Comparison of ENCODE assay signal across 20 cellular contexts in genomic region chr1:240980342-240980741, GRCh38.
"Had no signal": no experiment of that assay in that cellular context is flagged by ENCODE, and none has a peak within 500 bp of the region (broad histone marks: within the 10 kb centered on the region; RNA-seq: fewer than 3 reads in every experiment).

No MANE protein-coding gene starts in this region.

- H3K27ac ChIP-seq: dorsolateral prefrontal cortex, lower lobe of right lung, prostate gland, right atrium auricular region, thoracic aorta, tibial nerve, upper lobe of left lung had no signal

- ATAC-seq: left ventricle myocardium superior; lower lobe of right lung; naive thymus-derived CD8-positive, alpha-beta T cell; sciatic nerve had no signal

- H3K4me1 ChIP-seq: lower lobe of right lung, prostate gland, right atrium auricular region, tibial nerve, upper lobe of left lung had no signal

- H3K9me3 ChIP-seq: lower lobe of right lung, prostate gland, right atrium auricular region, thoracic aorta, tibial nerve, upper lobe of left lung had no signal

- H3K4me2 ChIP-seq: smooth muscle cell had no signal

- H3K4me3 ChIP-seq: dorsolateral prefrontal cortex, lower lobe of right lung, prostate gland, right atrium auricular region, smooth muscle cell, thoracic aorta, tibial nerve, upper lobe of left lung had no signal

- H3K27me3 ChIP-seq: dorsolateral prefrontal cortex, right atrium auricular region, tibial nerve, upper lobe of left lung had no signal

- H3K9me3 Mint-ChIP-seq: nephron progenitor cell had no signal

- H3K36me3 ChIP-seq: lower lobe of right lung, prostate gland, right atrium auricular region, thoracic aorta, tibial nerve, upper lobe of left lung had no signal

- H3K27ac Mint-ChIP-seq: naive thymus-derived CD8-positive, alpha-beta T cell; nephron progenitor cell; stimulated activated naive CD8-positive, alpha-beta T cell treated with anti-CD3 and anti-CD28 coated beads, Interleukin-15, Interleukin-2, amounts not matched to agents 100 ng/mL and 50 ng/mL, for 24 hours had no signal

- H3K4me1 Mint-ChIP-seq: naive thymus-derived CD8-positive, alpha-beta T cell had no signal

- DNase-seq: dorsolateral prefrontal cortex; effector CD4-positive, alpha-beta T cell; head of caudate nucleus; left ventricle myocardium superior; lower lobe of right lung; naive thymus-derived CD8-positive, alpha-beta T cell; nephron progenitor cell; nucleus accumbens; stimulated activated CD4-positive, alpha-beta T cell treated with anti-CD3 and anti-CD28 coated beads, Interleukin-12 subunit alpha, Interleukin-12 subunit beta, amount 100 ng/mL, for 4 hours; stimulated activated CD4-positive, alpha-beta T cell treated with anti-CD3 and anti-CD28 coated beads, Interleukin-1b, Interleukin-23, amount 100 ng/mL, for 48 hours; stimulated activated CD4-positive, alpha-beta T cell treated with anti-CD3 and anti-CD28 coated beads, Interleukin-4, amount 100 ng/mL, for 1 hour; stimulated activated CD8-positive, alpha-beta memory T cell treated with anti-CD3 and anti-CD28 coated beads, Interleukin-4, amount 100 ng/mL, for 48 hours; upper lobe of left lung had no signal

- H3K4me3 Mint-ChIP-seq: naive thymus-derived CD8-positive, alpha-beta T cell; nephron progenitor cell; stimulated activated naive CD8-positive, alpha-beta T cell treated with anti-CD3 and anti-CD28 coated beads, Interleukin-15, Interleukin-2, amounts not matched to agents 100 ng/mL and 50 ng/mL, for 24 hours had no signal

- H3K36me3 Mint-ChIP-seq: naive thymus-derived CD8-positive, alpha-beta T cell had no signal

- H3K27me3 Mint-ChIP-seq: stimulated activated naive CD8-positive, alpha-beta T cell treated with anti-CD3 and anti-CD28 coated beads, Interleukin-15, Interleukin-2, amounts not matched to agents 100 ng/mL and 50 ng/mL, for 24 hours had no signal
